In the genomic region with DNA sequence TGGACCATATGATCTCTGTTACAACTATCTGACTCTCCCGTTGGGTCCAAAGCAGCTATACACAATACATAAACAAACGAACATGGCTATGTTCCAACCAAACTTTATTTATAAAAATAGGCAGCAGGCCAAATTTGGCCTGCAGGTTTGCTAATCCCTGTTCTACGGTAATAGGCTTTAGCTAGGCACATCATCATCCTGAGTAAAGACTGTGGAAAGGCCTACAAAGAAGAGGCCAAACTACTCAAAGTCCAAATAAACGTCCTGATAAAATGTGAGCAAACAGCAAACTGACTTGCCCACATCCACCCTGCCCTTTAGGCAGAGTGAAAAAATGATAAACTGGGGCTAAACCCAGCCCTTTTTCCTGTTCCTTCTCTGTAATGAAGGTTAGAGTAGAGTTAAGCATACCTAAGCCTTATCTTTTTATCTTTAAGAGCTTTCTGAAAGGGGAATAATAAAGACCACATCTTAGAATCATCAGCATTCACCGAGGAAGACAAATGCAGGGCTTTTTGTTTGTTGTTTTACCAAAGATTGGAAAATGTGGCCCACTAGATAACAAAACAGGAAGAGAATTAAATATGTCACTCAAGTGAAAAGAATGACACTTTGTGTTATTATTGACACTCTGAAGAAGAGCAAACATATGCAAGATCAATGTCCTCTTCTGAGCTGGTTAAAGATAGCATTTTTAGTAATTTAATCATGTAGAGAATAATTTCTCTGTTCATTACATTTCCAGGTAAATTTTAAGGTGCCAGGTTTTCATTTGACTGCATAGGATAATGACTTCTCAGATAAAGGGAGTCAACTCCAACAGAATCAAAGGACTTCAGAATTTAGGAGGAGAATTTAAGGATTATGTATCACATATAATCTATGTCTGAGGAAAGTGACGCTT, we compare ENCODE assay signal across 12 cellular contexts.
DNase-seq lines count a peak whose midpoint lies in the region; ATAC-seq, FAIRE-seq and TF ChIP-seq lines count a peak whose summit lies in the region.
"Had no signal": no experiment of that assay in that cellular context is flagged by ENCODE, and none has a peak within 500 bp of the region (broad histone marks: within the 10 kb centered on the region; RNA-seq: fewer than 3 reads in every experiment).

No MANE protein-coding gene starts in this region.

- no peak for FAIRE-seq in urothelium cell line (lab: Jason Lieb, UNC)
- FAIRE-seq: H1 had no signal

- H3K9me3 ChIP-seq in RWPE2 (ENCODE audit: severe bottlenecking): no peaks in the 10 kb centered on the region

- peaks cover 9% of the 10 kb centered on the region for H3K36me3 ChIP-seq in RWPE2 (ENCODE audit: low read depth)

- no peaks in the 10 kb centered on the region for H3K9me3 Mint-ChIP-seq in progenitor cell of endocrine pancreas (ENCODE audit: low read depth)

- ATAC-seq in RWPE2 (ENCODE audit: low read depth): no peak

- H3K4me1 Mint-ChIP-seq in progenitor cell of endocrine pancreas (ENCODE audit: low read depth): peaks cover 26% of the 10 kb centered on the region

- no peaks in the 10 kb centered on the region for H3K27me3 Mint-ChIP-seq in progenitor cell of endocrine pancreas

- H3K27ac Mint-ChIP-seq in progenitor cell of endocrine pancreas: peak overlapping the region; percentile 84

- TF ChIP-seq CTCF in RWPE2 (IDR thresholded peaks at IDR 0.05; ENCODE audit: poor library complexity, severe bottlenecking) (no peak), dorsolateral prefrontal cortex (IDR thresholded peaks at IDR 0.05 in 54 of 56, conservative IDR thresholded peaks at IDR 0.05 in 2 of 56; ENCODE audit: low read depth in 1 of 56, partially characterized antibody in 56 of 56) (no peak), progenitor cell of endocrine pancreas (IDR thresholded peaks at IDR 0.05; ENCODE audit: unreplicated experiment) (no peak)

- peak overlapping the region; percentile 69 for H3K27ac ChIP-seq in RWPE2 (ENCODE audit: poor library complexity, severe bottlenecking)
- H3K27ac ChIP-seq in dorsolateral prefrontal cortex: peak overlapping the region in 36 of 59 donors; percentile 1 to 82 (median 46)

- H3K27me3 ChIP-seq in RWPE2 (ENCODE audit: insufficient read depth, poor library complexity, severe bottlenecking) (no peaks in the 10 kb centered on the region), dorsolateral prefrontal cortex (no peaks in the 10 kb centered on the region)

- intact Hi-C loops in dorsolateral prefrontal cortex (cut with DNase I): no loop called here

- H3K4me1 ChIP-seq in RWPE2 (ENCODE audit: insufficient read depth, poor library complexity, severe bottlenecking): peaks cover 32% of the 10 kb centered on the region

- peaks cover 10% of the 10 kb centered on the region for H3K36me3 Mint-ChIP-seq in progenitor cell of endocrine pancreas (ENCODE audit: insufficient read depth)

- H3K4me3 Mint-ChIP-seq in progenitor cell of endocrine pancreas (ENCODE audit: low read depth): no peak overlapping the region

- H3K4me3 ChIP-seq in RWPE2 (ENCODE audit: severe bottlenecking): no peak overlapping the region
- no peak overlapping the region for H3K4me3 ChIP-seq in dorsolateral prefrontal cortex

- DNase-seq in NCI-H748 (lab: John Stamatoyannopoulos, UW; ENCODE audit: unreplicated experiment) (peak; percentile 13), NCI-H748 treated with DMSO at 0.1 percent for 48 hours (lab: John Stamatoyannopoulos, UW) (no peak), RWPE2 (ENCODE audit: low spot score) (no peak), dorsolateral prefrontal cortex (no peak), progenitor cell of endocrine pancreas (ENCODE audit: low spot score, unreplicated experiment) (no peak), urothelium cell line (ENCODE audit: low spot score) (no peak), MV-4-11 (lab: John Stamatoyannopoulos, UW) (no peak)
- DNase-seq in activated CD4-positive, CD25-positive, alpha-beta regulatory T cell (lab: John Stamatoyannopoulos, UW): no peak
- DNase-seq: activated effector memory CD4-positive, alpha-beta T cell treated with anti-CD3 and anti-CD28 coated beads, Interleukin-2, amount 50 U/mL, for 16 hours; hippocampal formation; NK-92 treated with Interleukin-12 subunit alpha and Interleukin-12 subunit beta, amount 100 ng/mL, for 24 hours had no signal
